ENCODE assay signal across 8 cellular contexts in genomic region chr6:157823523-157824370, GRCh38. TPM values are rescaled to one million over a fixed set of nuclear protein-coding genes. Genes with fewer than 3 reads are reported as not detected.
DNase-seq lines count a peak whose midpoint lies in the region; ATAC-seq, FAIRE-seq and TF ChIP-seq lines count a peak whose summit lies in the region.

No MANE protein-coding gene starts in this region.

- H3K27me3 ChIP-seq in A673 (replicated peaks; ENCODE audit: insufficient read depth, low read depth, low read length, poor library complexity) (no peaks in the 10 kb centered on the region), foreskin keratinocyte (no peaks in the 10 kb centered on the region), thyroid gland (no peaks in the 10 kb centered on the region)

- DNase-seq in A673 (ENCODE audit: low spot score) = peak; percentile 54
- peak; percentile 16 for DNase-seq in RCC 7860 (ENCODE audit: low spot score)
- peak; percentile 28 for DNase-seq in activated gamma-delta T cell (lab: John Stamatoyannopoulos, UW)
- DNase-seq in foreskin keratinocyte = peak; percentile 53 to 79
- DNase-seq in osteocyte (ENCODE audit: extremely low spot score, unreplicated experiment) = peak; percentile 85
- DNase-seq in thyroid gland = peak; percentile 55 to 62

- WGBS in thyroid gland, 2 donors = 1 to 2% methylated on average over 18 to 43 of the region's 74 CpGs

- H3K4me3 ChIP-seq in A673 (ENCODE audit: low read depth, low read length, poor library complexity, severe bottlenecking) (peak overlapping the region; percentile 80), thyroid gland (replicated peaks in 1 of 3) (peak overlapping the region; percentile 95 to 100 (median 99))

- TF ChIP-seq CTCF in A673 (conservative IDR thresholded peaks at IDR 0.05; ENCODE audit: low read depth, low read length) (no peak), foreskin keratinocyte (conservative IDR thresholded peaks at IDR 0.05) (peak; percentile 11), osteocyte (IDR thresholded peaks at IDR 0.05) (no peak), thyroid gland (IDR thresholded peaks at IDR 0.05) (peak in 2 of 6 experiments; percentile 12 to 25)

- H3K4me1 Mint-ChIP-seq in osteocyte (ENCODE audit: unreplicated experiment) = peaks cover 37% of the 10 kb centered on the region

- POLR2A ChIA-PET in A673 (lab: Charles Lee; ENCODE audit: low non-redundant PET) = no interaction called here

- H3K4me3 Mint-ChIP-seq in osteocyte (ENCODE audit: unreplicated experiment) = peak overlapping the region; percentile 88

- peak overlapping the region; percentile 90 for H3K27ac ChIP-seq in A673 (ENCODE audit: low read depth, low read length, poor library complexity, severe bottlenecking)
- H3K27ac ChIP-seq in foreskin keratinocyte = peak overlapping the region; percentile 99
- peak overlapping the region; percentile 95 to 98 (median 97) for H3K27ac ChIP-seq in thyroid gland

- H3K4me1 ChIP-seq in A673 (ENCODE audit: insufficient read depth, low read length, poor library complexity, severe bottlenecking) (peaks cover 5% of the 10 kb centered on the region), foreskin keratinocyte (peaks cover 9% of the 10 kb centered on the region), thyroid gland (peaks cover 11 to 12% of the 10 kb centered on the region in 2 donors)

- intact Hi-C loops in A673 (cut with micrococcal nuclease; ENCODE audit: unreplicated experiment) = no loop called here
- intact Hi-C loops in thyroid gland (cut with DNase I) = no loop called here

- no peak for FAIRE-seq in RCC 7860 (lab: Jason Lieb, UNC)

- H3K36me3 Mint-ChIP-seq in osteocyte (ENCODE audit: unreplicated experiment) = peaks cover 3% of the 10 kb centered on the region

- ATAC-seq in GM18867 (IDR thresholded peaks at IDR 0.05; ENCODE audit: unreplicated experiment) (peak; percentile 42), HG03108 (IDR thresholded peaks at IDR 0.05; ENCODE audit: unreplicated experiment) (peak; percentile 39), foreskin keratinocyte (peak; percentile 61)

- peak in 1 of 2 donors; percentile 37 for TF ChIP-seq POLR2A in thyroid gland (IDR thresholded peaks at IDR 0.05)

- CTCF ChIA-PET in A673 (lab: Charles Lee) = no interaction called here

- peak overlapping the region; percentile 97 for H3K27ac Mint-ChIP-seq in osteocyte (ENCODE audit: unreplicated experiment)

- no TSS peak for BruUV-seq in A673 (replicated peaks; lab: Mats Ljungman, UMichigan)

- H3K36me3 ChIP-seq in A673 (ENCODE audit: insufficient read depth, low read length, poor library complexity, severe bottlenecking) (no peaks in the 10 kb centered on the region), thyroid gland (no peaks in the 10 kb centered on the region)

- no peaks in the 10 kb centered on the region for H3K9me3 Mint-ChIP-seq in osteocyte (ENCODE audit: unreplicated experiment)

- H3K9me3 ChIP-seq in A673 (ENCODE audit: low read depth, low read length, poor library complexity, severe bottlenecking) (no peaks in the 10 kb centered on the region), thyroid gland (no peaks in the 10 kb centered on the region)

- H3K27me3 Mint-ChIP-seq in osteocyte (ENCODE audit: unreplicated experiment) = no peaks in the 10 kb centered on the region

RNA-seq across cellular contexts. Expression of gene SNX9, which starts 0.7 kb away (rescaled TPM):
- total RNA-seq in A673 (2021) (24.8 and 29.5 TPM in 2 replicates), foreskin keratinocyte (48.5 and 56.1 TPM in 2 replicates), osteocyte (65.0 and 65.2 TPM in 2 replicates), thyroid gland (10 to 100 TPM; 44.6 to 73.1 (median 47.2) TPM)
- 25.4 and 27.1 TPM in 2 replicates for polyA plus RNA-seq in foreskin keratinocyte

Comparison
In these comparisons a context has a peak if more than half of its experiments do, and no peak if none do; other contexts are left out.
1. Peak in every context shown above with its lines: DNase-seq, ATAC-seq, H3K4me3 ChIP-seq and H3K27ac ChIP-seq.
2. DNase-seq: peak in every context shown above with its lines; median percentile 85 in osteocyte; 66 in foreskin keratinocyte; 58 in thyroid gland; 54 in A673; 28 in activated gamma-delta T cell; 16 in RCC 7860.